Comparison of ENCODE assay signal across 10 cellular contexts in genomic region chr14:68608235-68608962, GRCh38.
DNase-seq lines count a peak whose midpoint lies in the region; ATAC-seq and TF ChIP-seq lines count a peak whose summit lies in the region.
"Had no signal": no experiment of that assay in that cellular context is flagged by ENCODE, and none has a peak within 500 bp of the region (broad histone marks: within the 10 kb centered on the region; RNA-seq: fewer than 3 reads in every experiment).

No MANE protein-coding gene starts in this region.

- H3K27ac ChIP-seq in transverse colon = peak overlapping the region; percentile 76 to 82 (median 79)
- H3K27ac ChIP-seq in Karpas-422 (ENCODE audit: low read length) = no peak overlapping the region

- H3K9me3 ChIP-seq in transverse colon (no peaks in the 10 kb centered on the region), Karpas-422 (ENCODE audit: low read length) (no peaks in the 10 kb centered on the region)
- H3K9me3 ChIP-seq: body of pancreas had no signal

- no peaks in the 10 kb centered on the region; the same call in 1 of the 2 replicates for H4K20me1 ChIP-seq in Karpas-422 (ENCODE audit: insufficient read depth, low read depth, low read length)

- no peak for DNase-seq in T-helper 2 cell treated with Interferon-gamma antibody and Interleukin-4, amounts not matched to agents 5 μg/mL and 100 μg/mL, for 36 hours (ENCODE audit: low spot score)
- no peak for DNase-seq in T-helper 2 cell
- no peak for DNase-seq in naive B cell
- peak; percentile 35 for DNase-seq in transverse colon
- no peak for DNase-seq in Karpas-422
- DNase-seq in GM10248 (ENCODE audit: extremely low spot score) = no peak
- DNase-seq: NCI-H524 treated with DMSO at 0.1 percent for 48 hours had no signal

- H3K27me3 ChIP-seq in transverse colon (no peaks in the 10 kb centered on the region), Karpas-422 (ENCODE audit: low read length) (no peaks in the 10 kb centered on the region)
- H3K27me3 ChIP-seq: body of pancreas had no signal

- in situ Hi-C loops in transverse colon (cut with MboI; ENCODE audit: low pct_ligation_motif_present in 1 of 4, low pct_unique_long_range_greater_than_20kb in 1 of 4, low sequenced_read_pairs in 3 of 4) = no loop called here

- WGBS in transverse colon (ENCODE audit: low coverage in 1 of 2), 2 donors = 84% methylated on average over 12 of the region's 12 CpGs; no CpG with 5 or more reads in 1 of the 2 donors

- peaks cover 12% of the 10 kb centered on the region for H3K9me3 Mint-ChIP-seq in T-helper 2 cell treated with Interferon-gamma antibody and Interleukin-4, amounts not matched to agents 5 μg/mL and 100 μg/mL, for 36 hours
- H3K9me3 Mint-ChIP-seq in naive B cell = peaks cover 2 to 19% (median 5%) of the 10 kb centered on the region in 7 donors

- no peak overlapping the region for H3K4me3 Mint-ChIP-seq in T-helper 2 cell treated with Interferon-gamma antibody and Interleukin-4, amounts not matched to agents 5 μg/mL and 100 μg/mL, for 36 hours
- peak overlapping the region in 5 of 8 donors; percentile 32 to 71 (median 37) for H3K4me3 Mint-ChIP-seq in naive B cell

- TF ChIP-seq POLR2A in transverse colon (IDR thresholded peaks at IDR 0.05) = no peak

- no peak overlapping the region for H3K4me2 ChIP-seq in Karpas-422 (ENCODE audit: low read depth, low read length, poor library complexity, severe bottlenecking)

- POLR2A ChIA-PET in GM10248 (lab: Yijun Ruan, JAX) = no interaction called here

- no peaks in the 10 kb centered on the region for H3K27me3 Mint-ChIP-seq in T-helper 2 cell treated with Interferon-gamma antibody and Interleukin-4, amounts not matched to agents 5 μg/mL and 100 μg/mL, for 36 hours (ENCODE audit: low read depth)
- no peaks in the 10 kb centered on the region for H3K27me3 Mint-ChIP-seq in naive B cell

- no peak for TF ChIP-seq CTCF in transverse colon (IDR thresholded peaks at IDR 0.05)
- no peak for TF ChIP-seq CTCF in GM10248 (IDR thresholded peaks at IDR 0.05; ENCODE audit: control extremely low read depth, extremely low read depth, low read depth, missing control alignments)

- peak; percentile 8 for ATAC-seq in esophagus mucosa
- peak; percentile 53 to 64 for ATAC-seq in naive B cell (ENCODE audit: low read depth in 2 of 2)
- no peak for ATAC-seq in GM18909 (IDR thresholded peaks at IDR 0.05; ENCODE audit: poor library complexity, unreplicated experiment)
- ATAC-seq: body of pancreas had no signal

- H3K9ac ChIP-seq in Karpas-422 (ENCODE audit: low read length) = no peak overlapping the region

- no peak for TF ChIP-seq EP300 in transverse colon (IDR thresholded peaks at IDR 0.05; ENCODE audit: low read depth)

- peaks cover 5% of the 10 kb centered on the region for H3K4me1 Mint-ChIP-seq in T-helper 2 cell treated with Interferon-gamma antibody and Interleukin-4, amounts not matched to agents 5 μg/mL and 100 μg/mL, for 36 hours (ENCODE audit: low read depth)
- peaks cover 0 to 25% (median 6%) of the 10 kb centered on the region in 3 donors for H3K4me1 Mint-ChIP-seq in naive B cell

- intact Hi-C loops in transverse colon (cut with DNase I; ENCODE audit: low total_unique reads) = loop anchor here (1.0 kb wide), 1 partner anchor 41 kb away; no protein-coding TSS in a partner anchor

- no peaks in the 10 kb centered on the region for H3K79me2 ChIP-seq in Karpas-422 (ENCODE audit: low read length)

- no peaks in the 10 kb centered on the region for H3K9me2 ChIP-seq in Karpas-422 (replicated peaks; ENCODE audit: insufficient read depth, low read length)

- H3K4me3 ChIP-seq in transverse colon = no peak overlapping the region
- H3K4me3 ChIP-seq in Karpas-422 (ENCODE audit: low read length) = no peak overlapping the region
- H3K4me3 ChIP-seq: body of pancreas had no signal

- peaks cover 22 to 51% (median 29%) of the 10 kb centered on the region in 4 donors for H3K4me1 ChIP-seq in transverse colon
- H3K4me1 ChIP-seq in Karpas-422 (ENCODE audit: low read length) = no peaks in the 10 kb centered on the region

- H2AFZ ChIP-seq in Karpas-422 (ENCODE audit: low read length) = no peak overlapping the region

- H3K27ac Mint-ChIP-seq in T-helper 2 cell treated with Interferon-gamma antibody and Interleukin-4, amounts not matched to agents 5 μg/mL and 100 μg/mL, for 36 hours = peak overlapping the region; percentile 53
- peak overlapping the region in 2 of 6 donors; percentile 75 to 92 for H3K27ac Mint-ChIP-seq in naive B cell

- CTCF ChIA-PET in GM10248 (lab: Yijun Ruan, JAX) = interaction anchor here (2.4 kb wide), 1 partner anchor 16 kb away, joined by 7 read pairs; no protein-coding TSS in a partner anchor

- H3K36me3 ChIP-seq in transverse colon (no peaks in the 10 kb centered on the region), Karpas-422 (ENCODE audit: insufficient read depth, low read length) (no peaks in the 10 kb centered on the region)

- peaks cover 2% of the 10 kb centered on the region for H3K36me3 Mint-ChIP-seq in T-helper 2 cell treated with Interferon-gamma antibody and Interleukin-4, amounts not matched to agents 5 μg/mL and 100 μg/mL, for 36 hours (ENCODE audit: low read depth)
- H3K36me3 Mint-ChIP-seq in naive B cell = peaks cover 0 to 15% of the 10 kb centered on the region in 2 donors
